In the genomic region with DNA sequence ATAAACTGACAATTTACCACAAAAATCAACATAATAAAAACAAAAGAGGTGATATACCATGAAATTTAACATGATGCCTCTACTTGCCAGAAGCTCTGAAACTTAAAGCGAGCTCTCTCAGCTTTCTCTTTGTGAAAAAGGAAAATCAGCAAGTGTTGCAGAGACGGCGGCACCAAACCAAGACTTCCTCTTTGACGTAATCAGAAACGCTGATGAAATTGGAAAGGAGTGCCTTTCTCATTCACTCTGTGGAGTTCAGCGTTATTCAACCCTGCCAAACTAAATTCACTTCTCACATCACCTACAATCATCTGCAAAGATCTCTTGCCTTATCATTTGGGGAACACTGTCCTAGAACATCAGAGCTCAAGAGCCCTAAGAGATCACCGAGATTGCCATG, we compare ENCODE assay signal across 11 cellular contexts.
DNase-seq lines count a peak whose midpoint lies in the region; ATAC-seq, FAIRE-seq and TF ChIP-seq lines count a peak whose summit lies in the region.
"Had no signal": no experiment of that assay in that cellular context is flagged by ENCODE, and none has a peak within 500 bp of the region (broad histone marks: within the 10 kb centered on the region; RNA-seq: fewer than 3 reads in every experiment).

No MANE protein-coding gene starts in this region.

- peak overlapping the region; percentile 16; the same call in 1 of the 2 replicates for H3K9ac ChIP-seq in OCI-LY1 (ENCODE audit: low read length)

- H3K4me3 ChIP-seq in OCI-LY1 (ENCODE audit: low read depth, low read length, poor library complexity, severe bottlenecking) = no peak overlapping the region

- peak; percentile 36 for ATAC-seq in central memory CD8-positive, alpha-beta T cell (replicated peaks; ENCODE audit: extremely low read depth, poor library complexity, severe bottlenecking)

- no peak overlapping the region for H2AFZ ChIP-seq in OCI-LY1 (ENCODE audit: low read length)

- no peaks in the 10 kb centered on the region for H3K27me3 ChIP-seq in OCI-LY1 (ENCODE audit: insufficient read depth, low read length)
- H3K27me3 ChIP-seq: BE2C had no signal

- peak overlapping the region; percentile 74 for H3K27ac Mint-ChIP-seq in central memory CD8-positive, alpha-beta T cell (ENCODE audit: low read depth)

- peaks cover 44% of the 10 kb centered on the region for H3K4me1 Mint-ChIP-seq in central memory CD8-positive, alpha-beta T cell

- peaks cover 4% of the 10 kb centered on the region; the same call in 1 of the 2 replicates for H3F3A ChIP-seq in OCI-LY1 (ENCODE audit: insufficient read depth, low read length)

- H3K4me1 ChIP-seq in OCI-LY1 (ENCODE audit: insufficient read depth, low read length, severe bottlenecking) = peaks cover 40% of the 10 kb centered on the region
- H3K4me1 ChIP-seq: BE2C had no signal

- H3K36me3 Mint-ChIP-seq in central memory CD8-positive, alpha-beta T cell (ENCODE audit: insufficient read depth) = peaks cover 75% of the 10 kb centered on the region

- in situ Hi-C loops in GM13977 (cut with MboI; ENCODE audit: low pct_unique_long_range_greater_than_20kb, low sequenced_read_pairs, unreplicated experiment) = no loop called here

- H3K79me2 ChIP-seq in OCI-LY1 (ENCODE audit: insufficient read depth, low read length) = no peaks in the 10 kb centered on the region

- H4K20me1 ChIP-seq in OCI-LY1 (ENCODE audit: insufficient read depth, low read length) = no peaks in the 10 kb centered on the region

- peak overlapping the region; percentile 37 for H3K4me2 ChIP-seq in OCI-LY1 (ENCODE audit: low read length)

- H3K27ac ChIP-seq in OCI-LY1 (ENCODE audit: low read depth, low read length, poor library complexity, severe bottlenecking) (peak overlapping the region; percentile 73), substantia nigra (ENCODE audit: low read depth, low read length, poor library complexity, severe bottlenecking) (no peak overlapping the region)
- H3K27ac ChIP-seq: VCaP had no signal

- DNase-seq in AML-193 (lab: John Stamatoyannopoulos, UW) (peak; percentile 33 to 46), GM13977 (ENCODE audit: low spot score) (peak; percentile 46), NCI-H1048 (lab: John Stamatoyannopoulos, UW) (no peak), HK-2 (ENCODE audit: unreplicated experiment) (no peak), D721Med (ENCODE audit: insufficient read length, low spot score) (no peak), substantia nigra (lab: John Stamatoyannopoulos, UW) (no peak)
- DNase-seq in central memory CD8-positive, alpha-beta T cell (ENCODE audit: low spot score in 2 of 2) = no peak

- H3K36me3 ChIP-seq in OCI-LY1 (ENCODE audit: insufficient read depth, low read length) = no peaks in the 10 kb centered on the region

- TF ChIP-seq CTCF in GM13977 (IDR thresholded peaks at IDR 0.05; ENCODE audit: extremely low read depth, insufficient read depth, missing control alignments) (no peak), OCI-LY1 (IDR thresholded peaks at IDR 0.05; ENCODE audit: low read length) (no peak), D721Med (IDR thresholded peaks at IDR 0.05; ENCODE audit: insufficient read depth, missing control alignments) (no peak)

- no peaks in the 10 kb centered on the region for H3K9me2 ChIP-seq in OCI-LY1 (ENCODE audit: low read depth, low read length)

- H3K9me3 ChIP-seq in OCI-LY1 (ENCODE audit: low read length) = no peaks in the 10 kb centered on the region
- H3K9me3 ChIP-seq: BE2C had no signal

- H3K9me3 Mint-ChIP-seq in central memory CD8-positive, alpha-beta T cell = no peaks in the 10 kb centered on the region

- no peak overlapping the region for H3K4me3 Mint-ChIP-seq in central memory CD8-positive, alpha-beta T cell

- no peaks in the 10 kb centered on the region for H3K27me3 Mint-ChIP-seq in central memory CD8-positive, alpha-beta T cell

- no peak for FAIRE-seq in D721Med (lab: Jason Lieb, UNC)
- FAIRE-seq: keratinocyte had no signal

Comparison
In these comparisons a context has a peak if more than half of its experiments do, and no peak if none do; other contexts are left out.
1. DNase-seq: peak in AML-193 (2 of 2) and GM13977 (single experiment); none in central memory CD8-positive, alpha-beta T cell (0 of 2), NCI-H1048 (single experiment), HK-2 (single experiment), D721Med (single experiment) and substantia nigra (0 of 49).